In genomic region chr4:60443068-60443467, GRCh38 we compare ENCODE assay signal across 40 cellular contexts.
"Had no signal": no experiment of that assay in that cellular context is flagged by ENCODE, and none has a peak within 500 bp of the region (broad histone marks: within the 10 kb centered on the region; RNA-seq: fewer than 3 reads in every experiment).

No MANE protein-coding gene starts in this region.

- H3K4me1 ChIP-seq: adrenal gland, ascending aorta, body of pancreas, breast epithelium had no signal

- H3K4me3 Mint-ChIP-seq: activated naive CD4-positive, alpha-beta T cell treated with anti-CD3 and anti-CD28 coated beads for 36 hours; activated naive CD4-positive, alpha-beta T cell treated with anti-CD3 and anti-CD28 coated beads, Interleukin-2, amount 10 ng/mL, durations not matched to agents 7 days and 5 days; activated naive CD4-positive, alpha-beta T cell treated with anti-CD3 and anti-CD28 coated beads, Interleukin-2, amount 50 U/mL, for 24 hours; activated naive CD8-positive, alpha-beta T cell; activated naive CD8-positive, alpha-beta T cell treated with anti-CD3 and anti-CD28 coated beads for 36 hours; activated naive CD8-positive, alpha-beta T cell treated with anti-CD3 and anti-CD28 coated beads, Interleukin-2, amount 10 ng/mL, durations not matched to agents 7 days and 5 days; activated naive CD8-positive, alpha-beta T cell treated with anti-CD3 and anti-CD28 coated beads, Interleukin-2, amount 50 U/mL, for 24 hours; activated T-cell treated with anti-CD3 and anti-CD28 coated beads, Interleukin-2, amount 50 U/mL, for 24 hours; activated T-cell treated with anti-CD3 and anti-CD28 coated beads, Interleukin-2, amount 50 U/mL, for 4 hours; activated T-cell treated with anti-CD3 and anti-CD28 coated beads, Interleukin-2, amount 50 U/mL, for 72 hours; activated T-helper 1 cell treated with anti-CD3 and anti-CD28 coated beads, Interleukin-12 subunit alpha, Interleukin-12 subunit beta, Interleukin-2, Interleukin-4 antibody, amounts not matched to agents 30 ng/mL and 10 ng/mL and 1 ng/mL, durations not matched to agents 14 hours and 24 hours and 36 hours; activated T-helper 17 cell treated with anti-CD3 and anti-CD28 coated beads, Interleukin-2, amount 50 U/mL, for 72 hours; brain; central memory CD8-positive, alpha-beta T cell had no signal

- ATAC-seq: activated naive CD4-positive, alpha-beta T cell treated with anti-CD3 and anti-CD28 coated beads, Interleukin-2, amount 50 U/mL, for 72 hours; activated naive CD8-positive, alpha-beta T cell treated with anti-CD3 and anti-CD28 coated beads, Interleukin-2, amount 50 U/mL, for 24 hours; activated T-cell treated with anti-CD3 and anti-CD28 coated beads, Interleukin-2, amount 50 U/mL, for 4 hours; activated T-cell treated with anti-CD3 and anti-CD28 coated beads, Interleukin-2, amount 50 U/mL, for 72 hours; activated T-helper 17 cell treated with anti-CD3 and anti-CD28 coated beads, Interleukin-2, amount 50 U/mL, for 72 hours; body of pancreas had no signal

- DNase-seq: activated effector memory CD4-positive, alpha-beta T cell treated with anti-CD3 and anti-CD28 coated beads, Interleukin-2, amount 50 U/mL, for 16 hours; activated effector memory CD4-positive, alpha-beta T cell treated with Interleukin-2 at 50 U/mL for 16 hours; activated gamma-delta T cell; activated gamma-delta T cell treated with Interleukin-2 at 50 U/mL for 16 hours; activated naive CD4-positive, alpha-beta T cell; activated naive CD4-positive, alpha-beta T cell treated with anti-CD3 and anti-CD28 coated beads for 36 hours; activated naive CD4-positive, alpha-beta T cell treated with anti-CD3 and anti-CD28 coated beads, Interleukin-2, amount 10 ng/mL, durations not matched to agents 7 days and 5 days; activated naive CD4-positive, alpha-beta T cell treated with anti-CD3 and anti-CD28 coated beads, Interleukin-2, amount 50 U/mL, for 16 hours; activated naive CD4-positive, alpha-beta T cell treated with Interleukin-2 at 50 U/mL for 16 hours; activated naive CD8-positive, alpha-beta T cell treated with anti-CD3 and anti-CD28 coated beads for 36 hours; activated naive CD8-positive, alpha-beta T cell treated with anti-CD3 and anti-CD28 coated beads, Interleukin-2, amount 10 ng/mL, durations not matched to agents 7 days and 5 days; activated naive CD8-positive, alpha-beta T cell treated with anti-CD3 and anti-CD28 coated beads, Interleukin-2, amount 50 U/mL, for 24 hours; activated T-cell treated with anti-CD3 and anti-CD28 coated beads for 4 hours; activated T-cell treated with anti-CD3 and anti-CD28 coated beads, Interleukin-2, amount 50 U/mL, for 1 hour; activated T-cell treated with anti-CD3 and anti-CD28 coated beads, Interleukin-2, amount 50 U/mL, for 24 hours; activated T-cell treated with anti-CD3 and anti-CD28 coated beads, Interleukin-2, amount 50 U/mL, for 4 hours; activated T-cell treated with anti-CD3 and anti-CD28 coated beads, Interleukin-2, amount 50 U/mL, for 48 hours; activated T-cell treated with anti-CD3 and anti-CD28 coated beads, Interleukin-2, amount 50 U/mL, for 72 hours; adrenal gland; amniotic stem cell; amygdala; anterior cingulate cortex; body of pancreas; brain microvascular endothelial cell; caudate nucleus; central memory CD4-positive, alpha-beta T cell; cerebellar nuclear complex had no signal

- H3K27ac Mint-ChIP-seq: activated naive CD4-positive, alpha-beta T cell treated with anti-CD3 and anti-CD28 coated beads for 36 hours; activated naive CD4-positive, alpha-beta T cell treated with anti-CD3 and anti-CD28 coated beads, Interleukin-2, amount 10 ng/mL, durations not matched to agents 7 days and 5 days; activated naive CD4-positive, alpha-beta T cell treated with anti-CD3 and anti-CD28 coated beads, Interleukin-2, amount 50 U/mL, for 24 hours; activated naive CD4-positive, alpha-beta T cell treated with anti-CD3 and anti-CD28 coated beads, Interleukin-2, amount 50 U/mL, for 72 hours; activated naive CD8-positive, alpha-beta T cell; activated naive CD8-positive, alpha-beta T cell treated with anti-CD3 and anti-CD28 coated beads for 36 hours; activated naive CD8-positive, alpha-beta T cell treated with anti-CD3 and anti-CD28 coated beads, Interleukin-2, amount 10 ng/mL, durations not matched to agents 7 days and 5 days; activated naive CD8-positive, alpha-beta T cell treated with anti-CD3 and anti-CD28 coated beads, Interleukin-2, amount 50 U/mL, for 24 hours; activated T-cell treated with anti-CD3 and anti-CD28 coated beads, Interleukin-2, amount 50 U/mL, for 24 hours; activated T-cell treated with anti-CD3 and anti-CD28 coated beads, Interleukin-2, amount 50 U/mL, for 72 hours; activated T-helper 1 cell treated with anti-CD3 and anti-CD28 coated beads, Interleukin-12 subunit alpha, Interleukin-12 subunit beta, Interleukin-2, Interleukin-4 antibody, amounts not matched to agents 30 ng/mL and 10 ng/mL and 1 ng/mL, durations not matched to agents 14 hours and 24 hours and 36 hours; activated T-helper 17 cell treated with anti-CD3 and anti-CD28 coated beads, Interleukin-2, amount 50 U/mL, for 72 hours; activated T-helper 2 cell treated with anti-CD3 and anti-CD28 coated beads, Interferon-gamma antibody, Interleukin-2, Interleukin-4, amounts not matched to agents 10 μg/mL and 5 μg/mL and 100 μg/mL, durations not matched to agents 14 hours and 24 hours and 36 hours; brain had no signal

- H3K4me3 ChIP-seq: adrenal gland, ascending aorta, body of pancreas, breast epithelium, cardiac muscle cell had no signal

- H3K27ac ChIP-seq: adrenal gland, ascending aorta, body of pancreas, brain microvascular endothelial cell, breast epithelium, cardiac muscle cell had no signal

- H3K36me3 ChIP-seq: adrenal gland, ascending aorta, brain microvascular endothelial cell, breast epithelium, cardiac muscle cell had no signal

- FAIRE-seq: astrocyte, bronchial epithelial cell had no signal

- H3K27me3 ChIP-seq: adrenal gland, ascending aorta, body of pancreas, brain microvascular endothelial cell, breast epithelium, cardiac muscle cell had no signal

- H3K9me3 ChIP-seq: adrenal gland, ascending aorta, body of pancreas had no signal

- H3K4me1 Mint-ChIP-seq: activated naive CD4-positive, alpha-beta T cell treated with anti-CD3 and anti-CD28 coated beads, Interleukin-2, amount 10 ng/mL, durations not matched to agents 7 days and 5 days; activated naive CD4-positive, alpha-beta T cell treated with anti-CD3 and anti-CD28 coated beads, Interleukin-2, amount 50 U/mL, for 24 hours; activated naive CD8-positive, alpha-beta T cell treated with anti-CD3 and anti-CD28 coated beads for 36 hours; activated naive CD8-positive, alpha-beta T cell treated with anti-CD3 and anti-CD28 coated beads, Interleukin-2, amount 10 ng/mL, durations not matched to agents 7 days and 5 days; activated naive CD8-positive, alpha-beta T cell treated with anti-CD3 and anti-CD28 coated beads, Interleukin-2, amount 50 U/mL, for 24 hours; activated T-helper 17 cell treated with anti-CD3 and anti-CD28 coated beads, Interleukin-2, amount 50 U/mL, for 72 hours; brain; central memory CD8-positive, alpha-beta T cell had no signal

- H3K27me3 Mint-ChIP-seq: activated naive CD4-positive, alpha-beta T cell treated with anti-CD3 and anti-CD28 coated beads, Interleukin-2, amount 10 ng/mL, durations not matched to agents 7 days and 5 days; activated naive CD4-positive, alpha-beta T cell treated with anti-CD3 and anti-CD28 coated beads, Interleukin-2, amount 50 U/mL, for 24 hours; activated naive CD8-positive, alpha-beta T cell; activated naive CD8-positive, alpha-beta T cell treated with anti-CD3 and anti-CD28 coated beads for 36 hours; activated naive CD8-positive, alpha-beta T cell treated with anti-CD3 and anti-CD28 coated beads, Interleukin-2, amount 10 ng/mL, durations not matched to agents 7 days and 5 days; activated naive CD8-positive, alpha-beta T cell treated with anti-CD3 and anti-CD28 coated beads, Interleukin-2, amount 50 U/mL, for 24 hours; activated T-cell treated with anti-CD3 and anti-CD28 coated beads, Interleukin-2, amount 50 U/mL, for 24 hours; activated T-helper 17 cell treated with anti-CD3 and anti-CD28 coated beads, Interleukin-2, amount 50 U/mL, for 72 hours; brain; central memory CD8-positive, alpha-beta T cell had no signal

- H3K36me3 Mint-ChIP-seq: activated naive CD4-positive, alpha-beta T cell treated with anti-CD3 and anti-CD28 coated beads, Interleukin-2, amount 10 ng/mL, durations not matched to agents 7 days and 5 days; activated naive CD4-positive, alpha-beta T cell treated with anti-CD3 and anti-CD28 coated beads, Interleukin-2, amount 50 U/mL, for 24 hours; activated naive CD8-positive, alpha-beta T cell; activated naive CD8-positive, alpha-beta T cell treated with anti-CD3 and anti-CD28 coated beads for 36 hours; activated naive CD8-positive, alpha-beta T cell treated with anti-CD3 and anti-CD28 coated beads, Interleukin-2, amount 10 ng/mL, durations not matched to agents 7 days and 5 days; brain had no signal
